7 cellular contexts compared by ENCODE assay signal in the genomic region with DNA sequence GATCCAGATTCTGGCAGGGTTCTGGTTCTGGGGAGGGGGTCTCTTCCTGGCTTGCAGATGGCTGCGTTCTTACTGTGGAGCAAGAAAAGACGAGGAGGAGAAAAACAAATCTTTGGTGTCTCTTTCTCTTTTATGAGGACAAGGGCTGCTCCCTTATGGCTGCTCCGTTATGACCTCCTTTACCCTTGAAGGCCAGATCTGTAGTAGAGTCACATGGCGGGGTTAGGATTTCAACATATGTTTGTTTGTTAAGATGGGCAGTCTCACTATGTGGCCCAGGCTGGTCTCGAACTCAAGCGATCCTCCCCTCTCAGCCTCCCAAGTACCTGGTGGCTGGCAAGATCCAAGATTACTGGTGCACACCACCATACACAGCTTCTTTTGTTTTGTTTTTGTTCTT. TPM values are rescaled to one million over a fixed set of nuclear protein-coding genes. Genes with fewer than 3 reads are reported as not detected.
DNase-seq lines count a peak whose midpoint lies in the region; ATAC-seq, FAIRE-seq and TF ChIP-seq lines count a peak whose summit lies in the region.
"Not testable (repeated sequence)": the region's sequence is repeated elsewhere in the genome, so short reads cannot be mapped to it uniquely, and the experiment has no call there.

No MANE protein-coding gene starts in this region.

- not testable (repeated sequence) for H3K27me3 ChIP-seq in RWPE2 (ENCODE audit: insufficient read depth, poor library complexity, severe bottlenecking); mesenchymal stem cell (ENCODE audit: control insufficient read depth in 1 of 2, insufficient read depth in 1 of 2, low read length in 2 of 2); gastrocnemius medialis

- not testable (repeated sequence) for H3K23ac ChIP-seq in mesenchymal stem cell (ENCODE audit: low read length in 2 of 2)

- H3K4ac ChIP-seq in mesenchymal stem cell (ENCODE audit: low read depth in 1 of 2, low read length in 2 of 2): not testable (repeated sequence)

- not testable (repeated sequence) for H3K27me3 Mint-ChIP-seq in MCF 10A (ENCODE audit: insufficient read depth, unreplicated experiment)

- H2BK15ac ChIP-seq in mesenchymal stem cell (ENCODE audit: low read depth, poor library complexity, severe bottlenecking): not testable (repeated sequence)

- H3K27ac Mint-ChIP-seq in MCF 10A (ENCODE audit: low read depth, unreplicated experiment): not testable (repeated sequence)

- H2AFZ ChIP-seq in mesenchymal stem cell (ENCODE audit: low read depth, low read length): not testable (repeated sequence)

- not testable (repeated sequence) for H3K4me3 Mint-ChIP-seq in MCF 10A (ENCODE audit: unreplicated experiment)

- CTCF ChIA-PET in A549 (lab: Yijun Ruan, JAX): interaction anchor here (1.3 to 2.5 kb wide), 3 partner anchors 159 to 229 kb away, joined by 3 to 12 read pairs (median 9); no protein-coding TSS in a partner anchor
- CTCF ChIA-PET in MCF 10A (lab: Yijun Ruan, JAX): interaction anchor here (0.7 kb wide), 1 partner anchor 243 kb away, joined by 3 read pairs; no protein-coding TSS in a partner anchor

- POLR2A ChIA-PET in A549 (lab: Yijun Ruan, JAX); MCF 10A (lab: Yijun Ruan, JAX): not testable (repeated sequence)

- H4K91ac ChIP-seq in mesenchymal stem cell (ENCODE audit: low read length): not testable (repeated sequence)

- H2AK5ac ChIP-seq in mesenchymal stem cell (ENCODE audit: low read length, severe bottlenecking): not testable (repeated sequence)

- TF ChIP-seq RAD21 in A549 (conservative IDR thresholded peaks at IDR 0.05 in 1 of 2, IDR thresholded peaks at IDR 0.05 in 1 of 2): not testable (repeated sequence)

- WGBS in A549 (ENCODE audit: missing lambda C conversion rate): 89% methylated on average over 6 of the region's 6 CpGs
- 92% methylated on average over 2 of the region's 6 CpGs for WGBS in mesenchymal stem cell

- peak overlapping the region; percentile 61 to 71; a peak in 3 of 6 replicates for H3K27ac ChIP-seq in A549
- H3K27ac ChIP-seq in C4-2B: peak overlapping the region; percentile 10; the same call in 1 of the 2 replicates
- H3K27ac ChIP-seq in RWPE2 (ENCODE audit: poor library complexity, severe bottlenecking): peak overlapping the region; percentile 69
- H3K27ac ChIP-seq in epithelial cell of prostate: peak overlapping the region; percentile 92
- peak overlapping the region; percentile 45 for H3K27ac ChIP-seq in mesenchymal stem cell (ENCODE audit: low read length, poor library complexity, severe bottlenecking)
- H3K27ac ChIP-seq in gastrocnemius medialis: peak overlapping the region in 2 of 4 donors; percentile 66 to 79

- not testable (repeated sequence) for H2BK5ac ChIP-seq in mesenchymal stem cell (ENCODE audit: low read depth, low read length, poor library complexity, severe bottlenecking)

- TF ChIP-seq CTCF in A549 (IDR thresholded peaks at IDR 0.05); C4-2B (conservative IDR thresholded peaks at IDR 0.05); RWPE2 (IDR thresholded peaks at IDR 0.05; ENCODE audit: poor library complexity, severe bottlenecking); MCF 10A (IDR thresholded peaks at IDR 0.05; ENCODE audit: unreplicated experiment); gastrocnemius medialis (IDR thresholded peaks at IDR 0.05 in 4 of 5, conservative IDR thresholded peaks at IDR 0.05 in 1 of 5): not testable (repeated sequence)

- H3K18ac ChIP-seq in mesenchymal stem cell (ENCODE audit: low read depth in 1 of 2, low read length in 2 of 2): not testable (repeated sequence)

- H3K9me3 ChIP-seq in A549; RWPE2 (ENCODE audit: severe bottlenecking); mesenchymal stem cell (ENCODE audit: control insufficient read depth, low read length); gastrocnemius medialis: not testable (repeated sequence)

- TF ChIP-seq POLR2A in A549 (IDR thresholded peaks at IDR 0.05; ENCODE audit: low read length); gastrocnemius medialis (IDR thresholded peaks at IDR 0.05): not testable (repeated sequence)

- intact Hi-C loops in MCF 10A (cut with micrococcal nuclease): not testable (repeated sequence)
- intact Hi-C loops in gastrocnemius medialis (cut with DNase I; ENCODE audit: low total_unique reads): loop anchor here (10.0 kb wide), 1 partner anchor 385 kb away; a partner anchor contains a TSS

- H3K36me3 ChIP-seq in RWPE2 (ENCODE audit: low read depth); gastrocnemius medialis: not testable (repeated sequence)
- peaks cover 5 to 13% of the 10 kb centered on the region in 2 experiments for H3K36me3 ChIP-seq in mesenchymal stem cell (ENCODE audit: control insufficient read depth in 1 of 2, insufficient read depth in 2 of 2, low read depth in 1 of 2, low read length in 2 of 2)

- DNase-seq in A549 (ENCODE audit: low read depth in 1 of 2, low spot score in 1 of 2); RWPE2 (ENCODE audit: low spot score); epithelial cell of prostate (ENCODE audit: low read depth, low spot score): not testable (repeated sequence)
- peak; percentile 2 for DNase-seq in MCF 10A (ENCODE audit: unreplicated experiment)
- DNase-seq in mesenchymal stem cell: peak; percentile 10
- DNase-seq in gastrocnemius medialis: peak in 1 of 2 donors; percentile 37

- H3K79me1 ChIP-seq in mesenchymal stem cell (replicated peaks; ENCODE audit: low read length, poor library complexity, severe bottlenecking): not testable (repeated sequence)

- not testable (repeated sequence) for H2BK12ac ChIP-seq in mesenchymal stem cell (ENCODE audit: low read length in 2 of 2)

- not testable (repeated sequence) for H2BK120ac ChIP-seq in mesenchymal stem cell (ENCODE audit: low read depth, low read length)

- BruUV-seq in MCF 10A (replicated peaks; lab: Mats Ljungman, UMichigan): not testable (repeated sequence)

- not testable (repeated sequence) for H3K9ac ChIP-seq in mesenchymal stem cell (ENCODE audit: low read length)

- H3K4me2 ChIP-seq in A549: peak overlapping the region; percentile 58; the same call in 1 of the 3 replicates
- H3K4me2 ChIP-seq in mesenchymal stem cell (ENCODE audit: low read length, poor library complexity, severe bottlenecking): not testable (repeated sequence)

- ATAC-seq in A549; RWPE2 (ENCODE audit: low read depth): not testable (repeated sequence)
- ATAC-seq in gastrocnemius medialis: peak; percentile 54 to 77

- H3K14ac ChIP-seq in mesenchymal stem cell (ENCODE audit: low read length in 2 of 2): not testable (repeated sequence)

- not testable (repeated sequence) for H3K4me3 ChIP-seq in A549; RWPE2 (ENCODE audit: severe bottlenecking); mesenchymal stem cell (ENCODE audit: insufficient read depth in 1 of 2, low read depth in 1 of 2, low read length in 2 of 2); gastrocnemius medialis

- not testable (repeated sequence) for H4K8ac ChIP-seq in mesenchymal stem cell (ENCODE audit: low read length)

- peaks cover 25% of the 10 kb centered on the region for H3K4me1 Mint-ChIP-seq in MCF 10A (ENCODE audit: insufficient read depth, unreplicated experiment)

- H3K4me1 ChIP-seq in A549 (peaks cover 28% of the 10 kb centered on the region), gastrocnemius medialis (peaks cover 4 to 22% of the 10 kb centered on the region in 2 donors)
- not testable (repeated sequence) for H3K4me1 ChIP-seq in RWPE2 (ENCODE audit: insufficient read depth, poor library complexity, severe bottlenecking); mesenchymal stem cell (ENCODE audit: control insufficient read depth, insufficient read depth, low read depth, low read length)

- peaks cover 22% of the 10 kb centered on the region for H3K36me3 Mint-ChIP-seq in MCF 10A (ENCODE audit: insufficient read depth, unreplicated experiment)

- in situ Hi-C loops in gastrocnemius medialis (cut with MboI; ENCODE audit: low sequenced_read_pairs in 4 of 4): not testable (repeated sequence)

- TF ChIP-seq EP300 in A549 (IDR thresholded peaks at IDR 0.05): not testable (repeated sequence)

- not testable (repeated sequence) for FAIRE-seq in A549 (lab: Jason Lieb, UNC)

- H3K9me3 Mint-ChIP-seq in MCF 10A (ENCODE audit: unreplicated experiment): not testable (repeated sequence)

RNA-seq across cellular contexts. Expression of a gene that starts 5.8 kb away (rescaled TPM):
- polyA plus RNA-seq in A549 (2011; rRNA removed) (36.7 and 36.9 TPM in 2 replicates), A549 (2017; fragmentation: RNase III; extraction: RNeasy Plus Mini Kit Qiagen cat#74134 plus additional on column Dnase treatment) (63.7 to 76.0 TPM (median 69.2 TPM) in 3 replicates)
- polyA plus RNA-seq in A549 (2012; cell fraction: cytosol; rRNA removed): 58.3 and 65.9 TPM in 2 replicates
- 395 and 413 TPM in 2 replicates for polyA plus RNA-seq in A549 (2012; cell fraction: nucleus; rRNA removed)
- polyA minus RNA-seq in A549 (2011; rRNA and poly(A)+ RNA removed): 65.6 and 73.0 TPM in 2 replicates
- total RNA-seq in MCF 10A (2022) (47.8 and 48.7 TPM in 2 replicates), gastrocnemius medialis (10 to 100 TPM in 2 of 4 donors, 1 to 10 TPM in 2; 5.1 to 29.8 (median 13.3) TPM)
- polyA plus RNA-seq in mesenchymal stem cell (2013, experiment 1 of 2): 7.9 TPM
- 6.7 TPM for polyA plus RNA-seq in mesenchymal stem cell (2013, experiment 2 of 2)
